17 cellular contexts compared by ENCODE assay signal in the genomic region with DNA sequence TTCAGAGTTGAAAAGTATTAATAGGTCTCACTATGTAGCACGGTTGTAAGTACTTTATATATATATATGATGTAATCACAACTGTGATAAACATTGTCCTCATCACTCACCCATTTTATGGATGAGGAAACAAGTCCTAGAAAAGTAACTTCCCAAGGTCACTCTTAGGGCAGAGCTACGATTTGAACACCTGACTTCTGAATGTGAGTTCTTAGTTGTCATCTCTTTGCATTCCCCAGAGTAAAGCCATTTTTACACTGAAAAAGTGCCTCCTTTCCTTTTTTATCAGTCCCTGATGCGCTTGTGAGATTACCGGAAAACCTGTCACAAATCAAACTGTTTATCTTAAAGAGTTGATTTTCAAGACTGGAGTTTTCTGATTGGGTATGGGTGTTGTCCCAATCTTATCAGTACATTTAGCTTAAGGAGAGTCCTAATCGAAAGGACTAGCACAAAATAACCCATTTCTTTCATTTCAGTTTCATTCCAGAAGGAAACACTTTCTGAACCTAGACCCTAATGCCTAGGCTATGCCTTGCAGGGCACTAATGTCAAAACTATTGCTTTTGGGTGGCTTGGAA. TPM values are rescaled to one million over a fixed set of nuclear protein-coding genes. Genes with fewer than 3 reads are reported as not detected.
DNase-seq lines count a peak whose midpoint lies in the region; ATAC-seq, FAIRE-seq and TF ChIP-seq lines count a peak whose summit lies in the region.
"Had no signal": no experiment of that assay in that cellular context is flagged by ENCODE, and none has a peak within 500 bp of the region (broad histone marks: within the 10 kb centered on the region; RNA-seq: fewer than 3 reads in every experiment).

No MANE protein-coding gene starts in this region.

- ATAC-seq in T-cell (replicated peaks in 1 of 4) (no peak), lower lobe of right lung (no peak), HG03045 (IDR thresholded peaks at IDR 0.05; ENCODE audit: unreplicated experiment) (no peak), upper lobe of right lung (no peak)
- ATAC-seq: activated T-cell treated with anti-CD3 and anti-CD28 coated beads, Interleukin-2, amount 50 U/mL, for 4 hours; psoas muscle; SK-N-SH treated with all-trans-retinoic acid at 6 μM for 48 hours had no signal

- H3K27me3 Mint-ChIP-seq in T-cell: no peaks in the 10 kb centered on the region
- H3K27me3 Mint-ChIP-seq in activated CD4-positive, alpha-beta memory T cell treated with anti-CD3 and anti-CD28 coated beads for 36 hours: no peaks in the 10 kb centered on the region
- H3K27me3 Mint-ChIP-seq: activated CD4-positive, alpha-beta memory T cell treated with anti-CD3 and anti-CD28 coated beads, Interleukin-2, amount 10 ng/mL, durations not matched to agents 7 days and 5 days had no signal

- H3K9me3 Mint-ChIP-seq in T-cell: no peaks in the 10 kb centered on the region
- no peaks in the 10 kb centered on the region for H3K9me3 Mint-ChIP-seq in activated CD4-positive, alpha-beta memory T cell treated with anti-CD3 and anti-CD28 coated beads for 36 hours
- H3K9me3 Mint-ChIP-seq: activated CD4-positive, alpha-beta memory T cell treated with anti-CD3 and anti-CD28 coated beads, Interleukin-2, amount 10 ng/mL, durations not matched to agents 7 days and 5 days; activated T-cell treated with anti-CD3 and anti-CD28 coated beads, Interleukin-2, amount 50 U/mL, for 4 hours; nephron progenitor cell had no signal

- H3K27me3 ChIP-seq in BLaER1 (no peaks in the 10 kb centered on the region), lower lobe of right lung (ENCODE audit: low read depth) (no peaks in the 10 kb centered on the region), upper lobe of right lung (no peaks in the 10 kb centered on the region)
- H3K27me3 ChIP-seq: Peyer's patch had no signal

- H3K36me3 Mint-ChIP-seq in T-cell: peaks cover 18% of the 10 kb centered on the region
- H3K36me3 Mint-ChIP-seq in activated CD4-positive, alpha-beta memory T cell treated with anti-CD3 and anti-CD28 coated beads for 36 hours: peaks cover 31% of the 10 kb centered on the region

- peak overlapping the region; percentile 95 for H3K9ac ChIP-seq in BLaER1

- peaks cover 27% of the 10 kb centered on the region for H4K20me1 ChIP-seq in BLaER1

- H3K4me1 Mint-ChIP-seq in T-cell: peaks cover 37 to 39% (median 37%) of the 10 kb centered on the region in 3 donors
- H3K4me1 Mint-ChIP-seq in activated CD4-positive, alpha-beta memory T cell treated with anti-CD3 and anti-CD28 coated beads for 36 hours (ENCODE audit: low read depth): peaks cover 23% of the 10 kb centered on the region

- H3K9me3 ChIP-seq in BLaER1: no peaks in the 10 kb centered on the region
- H3K9me3 ChIP-seq in lower lobe of right lung: no peaks in the 10 kb centered on the region
- H3K9me3 ChIP-seq in upper lobe of right lung: no peaks in the 10 kb centered on the region
- H3K9me3 ChIP-seq: Peyer's patch, psoas muscle had no signal

- no peak for DNase-seq in GM18507 (ENCODE audit: extremely low spot score, insufficient read length, low read depth)
- DNase-seq in T-cell: no peak
- DNase-seq in lower lobe of right lung: no peak
- no peak for DNase-seq in H4 (ENCODE audit: low spot score)
- no peak for DNase-seq in activated CD4-positive, alpha-beta memory T cell treated with anti-CD3 and anti-CD28 coated beads for 36 hours
- DNase-seq in upper lobe of right lung: no peak
- DNase-seq: activated CD4-positive, alpha-beta memory T cell treated with anti-CD3 and anti-CD28 coated beads, Interleukin-2, amount 10 ng/mL, durations not matched to agents 7 days and 5 days; activated T-cell treated with anti-CD3 and anti-CD28 coated beads, Interleukin-2, amount 50 U/mL, for 4 hours; cerebellar nuclear complex; mesenchymal stem cell; NCI-H1105 treated with DMSO at 0.1 percent for 48 hours; nephron progenitor cell; Peyer's patch; psoas muscle had no signal

- H3K4me3 Mint-ChIP-seq in T-cell: no peak overlapping the region
- H3K4me3 Mint-ChIP-seq in activated CD4-positive, alpha-beta memory T cell treated with anti-CD3 and anti-CD28 coated beads for 36 hours: no peak overlapping the region
- H3K4me3 Mint-ChIP-seq: activated CD4-positive, alpha-beta memory T cell treated with anti-CD3 and anti-CD28 coated beads, Interleukin-2, amount 10 ng/mL, durations not matched to agents 7 days and 5 days; activated T-cell treated with anti-CD3 and anti-CD28 coated beads, Interleukin-2, amount 50 U/mL, for 4 hours; nephron progenitor cell had no signal

- CTCF ChIA-PET in T-cell (lab: Charles Lee): interaction anchor here in 1 of 2 donors (1.2 to 1.3 kb wide), 2 partner anchors 12 to 62 kb away, joined by 3 to 4 read pairs; no protein-coding TSS in a partner anchor
- CTCF ChIA-PET in activated CD4-positive, alpha-beta memory T cell treated with anti-CD3 and anti-CD28 coated beads for 36 hours (lab: Charles Lee): interaction anchor here (1.0 to 2.0 kb wide), 4 partner anchors 9 to 474 kb away, joined by 3 to 7 read pairs (median 5); no protein-coding TSS in a partner anchor

- intact Hi-C loops in lower lobe of right lung (cut with DNase I) (no loop called here), upper lobe of right lung (cut with DNase I) (no loop called here)
- intact Hi-C loops in activated CD4-positive, alpha-beta memory T cell treated with anti-CD3 and anti-CD28 coated beads for 36 hours (cut with micrococcal nuclease): loop anchor here (10.0 kb wide), 1 partner anchor 460 kb away; no protein-coding TSS in a partner anchor

- H3K27ac ChIP-seq in BLaER1 (peak overlapping the region; percentile 98), lower lobe of right lung (peak overlapping the region; percentile 100), upper lobe of right lung (no peak overlapping the region)

- peak overlapping the region; percentile 63 to 82 for H3K27ac Mint-ChIP-seq in T-cell
- H3K27ac Mint-ChIP-seq in activated CD4-positive, alpha-beta memory T cell treated with anti-CD3 and anti-CD28 coated beads for 36 hours: no peak overlapping the region
- H3K27ac Mint-ChIP-seq: activated CD4-positive, alpha-beta memory T cell treated with anti-CD3 and anti-CD28 coated beads, Interleukin-2, amount 10 ng/mL, durations not matched to agents 7 days and 5 days; nephron progenitor cell had no signal

- H3K36me3 ChIP-seq in BLaER1: peaks cover 19% of the 10 kb centered on the region
- H3K36me3 ChIP-seq in lower lobe of right lung: peaks cover 26% of the 10 kb centered on the region
- peaks cover 31% of the 10 kb centered on the region for H3K36me3 ChIP-seq in upper lobe of right lung

- TF ChIP-seq CTCF in lower lobe of right lung (IDR thresholded peaks at IDR 0.05) (no peak), upper lobe of right lung (IDR thresholded peaks at IDR 0.05) (no peak)

- H3K4me3 ChIP-seq in BLaER1: peak overlapping the region; percentile 98
- no peak overlapping the region for H3K4me3 ChIP-seq in lower lobe of right lung
- H3K4me3 ChIP-seq in upper lobe of right lung: no peak overlapping the region
- H3K4me3 ChIP-seq: Peyer's patch, psoas muscle had no signal

- peak overlapping the region; percentile 87 for H3K4me2 ChIP-seq in BLaER1

- H3K4me1 ChIP-seq in BLaER1: peaks cover 52% of the 10 kb centered on the region
- peaks cover 31% of the 10 kb centered on the region for H3K4me1 ChIP-seq in lower lobe of right lung
- H3K4me1 ChIP-seq in upper lobe of right lung: peaks cover 26% of the 10 kb centered on the region

- FAIRE-seq in GM18507 (lab: Jason Lieb, UNC): peak; percentile 35

- POLR2A ChIA-PET in T-cell (lab: Charles Lee): interaction anchor here in 1 of 2 donors (0.6 kb wide), 1 partner anchor 15 kb away, joined by 6 read pairs; no protein-coding TSS in a partner anchor
- POLR2A ChIA-PET in activated CD4-positive, alpha-beta memory T cell treated with anti-CD3 and anti-CD28 coated beads for 36 hours (lab: Charles Lee): interaction anchor here (1.4 to 5.1 kb wide), 2 partner anchors 13 to 62 kb away, joined by 4 to 109 read pairs; no protein-coding TSS in a partner anchor

RNA-seq across cellular contexts. Expression of gene EDEM1, which starts 2.3 kb away (rescaled TPM):
- total RNA-seq in T-cell (100 to 1,000 TPM in 4 of 5 donors, 10 to 100 TPM in 1; 92.6 to 138 (median 113) TPM), lower lobe of right lung (76.5 TPM), upper lobe of right lung (88.6 TPM)
- total RNA-seq in H4 (2014; rRNA removed; shearing (Covaris generic)): 13.0 and 17.5 TPM in 2 replicates
- total RNA-seq in activated CD4-positive, alpha-beta memory T cell treated with anti-CD3 and anti-CD28 coated beads for 36 hours: 100 to 1,000 TPM; 192 to 203 TPM
